In genomic region chr22:40462195-40462988, GRCh38 we compare ENCODE assay signal across 1 cellular context.
A peak's percentile ranks its signal among the peaks of the same experiment; 100 is the strongest.
TF ChIP-seq lines count a peak whose summit lies in the region.

No MANE protein-coding gene starts in this region.

TF ChIP-seq in K562, 482 proteins besides CTCF, POLR2A, EP300 and RAD21:
- TF ChIP-seq RBM39 (optimal IDR thresholded peaks at IDR 0.05; ENCODE audit: low read depth, low read length) (no peak), HNRNPK (IDR thresholded peaks at IDR 0.05; ENCODE audit: low read depth, low read length, poor library complexity, severe bottlenecking) (no peak), ZNF766 (CRISPR knock-in tag; conservative IDR thresholded peaks at IDR 0.05) (peak; percentile 66; the same call in 1 of the 2 replicates), ZNF24 (IDR thresholded peaks at IDR 0.05) (peak; percentile 90)
TF ChIP-seq in K562: peak in this region for 2.
